In the genomic region with DNA sequence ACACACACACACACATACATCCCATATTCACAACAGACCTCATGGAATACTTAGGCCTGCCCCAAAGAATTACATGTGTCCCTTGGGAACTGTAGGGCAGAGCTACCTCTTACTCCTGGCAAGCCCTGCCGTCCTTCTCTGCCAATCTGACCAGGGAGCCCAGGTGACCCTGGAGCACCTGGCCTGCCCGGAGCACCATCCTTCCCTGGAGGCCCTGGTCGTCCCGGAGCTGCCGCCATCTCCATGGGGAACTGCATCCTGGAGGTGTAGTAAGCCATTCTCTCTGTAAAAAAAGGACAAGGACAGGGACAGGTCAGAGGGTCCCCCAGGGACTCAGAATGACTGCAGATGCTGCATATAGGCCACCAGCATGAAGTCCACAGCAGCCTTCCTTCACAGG, we compare ENCODE assay signal across 29 cellular contexts. TPM values are rescaled to one million over a fixed set of nuclear protein-coding genes. Genes with fewer than 3 reads are reported as not detected.
"Had no signal": no experiment of that assay in that cellular context is flagged by ENCODE, and none has a peak within 500 bp of the region (broad histone marks: within the 10 kb centered on the region; RNA-seq: fewer than 3 reads in every experiment).

No MANE protein-coding gene starts in this region.

- H3K9me3 ChIP-seq: MG63 had no signal

- H3K4me3 Mint-ChIP-seq: activated CD4-positive, alpha-beta T cell treated with anti-CD3 and anti-CD28 coated beads, Interleukin-2, amount 10 ng/mL, durations not matched to agents 24 days and 14 days; activated CD8-positive, alpha-beta T cell treated with anti-CD3 and anti-CD28 coated beads for 36 hours; activated naive CD8-positive, alpha-beta T cell treated with anti-CD3 and anti-CD28 coated beads for 36 hours; activated T-cell treated with anti-CD3 and anti-CD28 coated beads, Interleukin-2, amount 50 U/mL, for 72 hours; activated T-helper 17 cell treated with anti-CD3 and anti-CD28 coated beads, Interleukin-2, amount 50 U/mL, for 72 hours; IgD-negative memory B cell had no signal

- H3K27ac Mint-ChIP-seq: activated CD4-positive, alpha-beta T cell treated with anti-CD3 and anti-CD28 coated beads, Interleukin-2, amount 10 ng/mL, durations not matched to agents 24 days and 14 days; activated CD8-positive, alpha-beta T cell treated with anti-CD3 and anti-CD28 coated beads for 36 hours; activated naive CD8-positive, alpha-beta T cell treated with anti-CD3 and anti-CD28 coated beads for 36 hours; activated T-cell treated with anti-CD3 and anti-CD28 coated beads, Interleukin-2, amount 50 U/mL, for 72 hours; activated T-helper 17 cell treated with anti-CD3 and anti-CD28 coated beads, Interleukin-2, amount 50 U/mL, for 72 hours; IgD-negative memory B cell had no signal

- H3K27ac ChIP-seq: brain microvascular endothelial cell, cardiac muscle cell had no signal

- H3K27me3 ChIP-seq: brain microvascular endothelial cell, cardiac muscle cell, MG63 had no signal

- H3K36me3 Mint-ChIP-seq: activated naive CD8-positive, alpha-beta T cell treated with anti-CD3 and anti-CD28 coated beads for 36 hours; IgD-negative memory B cell had no signal

- H3K27me3 Mint-ChIP-seq: activated CD8-positive, alpha-beta T cell treated with anti-CD3 and anti-CD28 coated beads for 36 hours; activated naive CD8-positive, alpha-beta T cell treated with anti-CD3 and anti-CD28 coated beads for 36 hours had no signal

- H3K4me3 ChIP-seq: cardiac muscle cell, MG63 had no signal

- DNase-seq: activated CD4-positive, alpha-beta T cell treated with anti-CD3 and anti-CD28 coated beads, Interleukin-2, amount 10 ng/mL, durations not matched to agents 24 days and 14 days; activated CD4-positive, alpha-beta T cell treated with anti-CD3 and anti-CD28 coated beads, Interleukin-2, amount 50 U/mL, for 4 hours; activated CD8-positive, alpha-beta T cell treated with anti-CD3 and anti-CD28 coated beads for 36 hours; activated effector memory CD4-positive, alpha-beta T cell treated with anti-CD3 and anti-CD28 coated beads, Interleukin-2, amount 50 U/mL, for 16 hours; activated naive CD4-positive, alpha-beta T cell; activated naive CD4-positive, alpha-beta T cell treated with anti-CD3 and anti-CD28 coated beads, Interleukin-2, amount 50 U/mL, for 16 hours; activated naive CD8-positive, alpha-beta T cell treated with anti-CD3 and anti-CD28 coated beads for 36 hours; activated T-cell treated with anti-CD3 and anti-CD28 coated beads, Interleukin-2, amount 50 U/mL, for 1 hour; activated T-cell treated with anti-CD3 and anti-CD28 coated beads, Interleukin-2, amount 50 U/mL, for 72 hours; amniotic stem cell; brain microvascular endothelial cell; Karpas-422; KBM-7; MG63; NCI-H1048; NCI-H187 treated with DMSO at 0.1 percent for 48 hours; NCI-H2081; NCI-H510A; NCI-H526; NCI-H774; T1000 had no signal

- ATAC-seq: activated CD8-positive, alpha-beta T cell treated with anti-CD3 and anti-CD28 coated beads for 36 hours; activated T-cell treated with anti-CD3 and anti-CD28 coated beads, Interleukin-2, amount 50 U/mL, for 72 hours; activated T-helper 17 cell treated with anti-CD3 and anti-CD28 coated beads, Interleukin-2, amount 50 U/mL, for 72 hours; Panc1 had no signal

- H3K36me3 ChIP-seq: brain microvascular endothelial cell, cardiac muscle cell had no signal

- H3K4me1 Mint-ChIP-seq: activated CD4-positive, alpha-beta T cell treated with anti-CD3 and anti-CD28 coated beads, Interleukin-2, amount 10 ng/mL, durations not matched to agents 24 days and 14 days; activated naive CD8-positive, alpha-beta T cell treated with anti-CD3 and anti-CD28 coated beads for 36 hours; activated T-helper 17 cell treated with anti-CD3 and anti-CD28 coated beads, Interleukin-2, amount 50 U/mL, for 72 hours; IgD-negative memory B cell had no signal

- H3K9me3 Mint-ChIP-seq: activated CD4-positive, alpha-beta T cell treated with anti-CD3 and anti-CD28 coated beads, Interleukin-2, amount 10 ng/mL, durations not matched to agents 24 days and 14 days; activated CD8-positive, alpha-beta T cell treated with anti-CD3 and anti-CD28 coated beads for 36 hours; activated naive CD8-positive, alpha-beta T cell treated with anti-CD3 and anti-CD28 coated beads for 36 hours; activated T-cell treated with anti-CD3 and anti-CD28 coated beads, Interleukin-2, amount 50 U/mL, for 72 hours; activated T-helper 17 cell treated with anti-CD3 and anti-CD28 coated beads, Interleukin-2, amount 50 U/mL, for 72 hours; IgD-negative memory B cell had no signal

RNA-seq across cellular contexts. Expression of a gene that starts 36.3 kb away (rescaled TPM):
- total RNA-seq: activated CD4-positive, alpha-beta T cell treated with anti-CD3 and anti-CD28 coated beads, Interleukin-2, amount 10 ng/mL, durations not matched to agents 24 days and 14 days; activated CD8-positive, alpha-beta memory T cell treated with anti-CD3 and anti-CD28 coated beads for 36 hours; activated CD8-positive, alpha-beta T cell treated with anti-CD3 and anti-CD28 coated beads for 36 hours; activated naive CD8-positive, alpha-beta T cell treated with anti-CD3 and anti-CD28 coated beads for 36 hours; activated T-cell treated with anti-CD3 and anti-CD28 coated beads, Interleukin-2, amount 50 U/mL, for 72 hours; activated T-helper 17 cell treated with anti-CD3 and anti-CD28 coated beads, Interleukin-2, amount 50 U/mL, for 72 hours; cardiac muscle cell; RPMI7951; T-helper 1 cell treated with Interleukin-12 subunit alpha and Interleukin-12 subunit beta and Interleukin-4 antibody, amounts not matched to agents 30 ng/mL and 1 ng/mL, for 36 hours; T-helper 2 cell treated with Interferon-gamma antibody and Interleukin-4, amounts not matched to agents 100 ng/mL and 5 ng/mL, for 36 hours had no signal
- polyA plus RNA-seq: cardiac muscle cell, IgD-negative memory B cell had no signal

RNA-seq across cellular contexts. Expression of a gene that starts 50.1 kb away (rescaled TPM):
- total RNA-seq: activated CD4-positive, alpha-beta T cell treated with anti-CD3 and anti-CD28 coated beads, Interleukin-2, amount 10 ng/mL, durations not matched to agents 24 days and 14 days; activated CD8-positive, alpha-beta memory T cell treated with anti-CD3 and anti-CD28 coated beads for 36 hours; activated T-helper 17 cell treated with anti-CD3 and anti-CD28 coated beads, Interleukin-2, amount 50 U/mL, for 72 hours; T-helper 2 cell treated with Interferon-gamma antibody and Interleukin-4, amounts not matched to agents 100 ng/mL and 5 ng/mL, for 36 hours had no signal
- polyA plus RNA-seq: IgD-negative memory B cell had no signal
